Comparison of ENCODE assay signal across 22 cellular contexts in the genomic region with DNA sequence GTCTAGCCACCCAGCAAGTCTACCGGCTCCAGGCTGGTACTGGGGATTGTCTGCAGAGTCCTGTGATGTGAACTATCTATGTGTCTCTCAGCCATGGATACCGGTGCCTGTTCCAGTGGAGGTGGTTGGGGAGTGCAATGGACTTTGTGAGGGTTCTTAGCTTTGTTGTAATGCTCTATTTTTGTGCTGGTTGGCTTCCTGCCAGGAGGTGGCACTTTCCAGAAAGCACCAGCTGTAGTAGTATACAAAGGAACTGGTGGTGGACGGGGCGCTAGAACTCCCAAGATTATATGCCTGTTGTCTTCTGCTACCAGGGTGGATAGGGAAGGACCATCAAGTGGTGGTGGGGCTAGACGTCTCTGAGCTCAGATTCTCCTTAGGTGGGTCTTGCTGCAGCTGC.
DNase-seq lines count a peak whose midpoint lies in the region; ATAC-seq and TF ChIP-seq lines count a peak whose summit lies in the region.
"Had no signal": no experiment of that assay in that cellular context is flagged by ENCODE, and none has a peak within 500 bp of the region (broad histone marks: within the 10 kb centered on the region; RNA-seq: fewer than 3 reads in every experiment).

No MANE protein-coding gene starts in this region.

- TF ChIP-seq POLR2A in spleen (IDR thresholded peaks at IDR 0.05), result no peak

- H3K4me1 ChIP-seq in spleen, result no peaks in the 10 kb centered on the region
- H3K4me1 ChIP-seq: BE2C, BLaER1 had no signal

- H3K4me3 ChIP-seq in spleen, result no peak overlapping the region
- H3K4me3 ChIP-seq: BLaER1, GM12878 had no signal

- no peak for TF ChIP-seq CTCF in spleen (IDR thresholded peaks at IDR 0.05 in 8 of 11, conservative IDR thresholded peaks at IDR 0.05 in 3 of 11)

- H3K27me3 ChIP-seq in spleen (replicated peaks in 1 of 7), result no peaks in the 10 kb centered on the region
- H3K27me3 ChIP-seq: BE2C had no signal

- DNase-seq in Right ventricle myocardium inferior (ENCODE audit: missing footprints) (peak; percentile 7), Right ventricle myocardium superior (no peak), mesenteric fat pad (ENCODE audit: low spot score) (peak; percentile 73), spleen (peak; percentile 11), RKO (ENCODE audit: low spot score) (no peak)
- no peak for DNase-seq in activated naive CD4-positive, alpha-beta T cell treated with Interleukin-2 at 50 U/mL for 16 hours
- DNase-seq: 8988T; ACHN; BE2C; C1 segment of cervical spinal cord; CD4-positive, alpha-beta memory T cell; CD4-positive, CD25-positive, alpha-beta regulatory T cell; CD8-positive, alpha-beta memory T cell; COR-L47; DMS 273 treated with DMSO at 0.1 percent for 48 hours; DMS153; DMS79; DND-41; EL; GDM1 had no signal

- ATAC-seq in Right ventricle myocardium inferior (no peak), Right ventricle myocardium superior (ENCODE audit: poor library complexity) (no peak)
- ATAC-seq: GM12878 had no signal

- WGBS in spleen, 5 donors, result 64 to 92% (median 78%) methylated on average over 5 of the region's 5 CpGs; no CpG with 5 or more reads in 1 of the 5 donors

- no peaks in the 10 kb centered on the region for H3K36me3 ChIP-seq in spleen
- H3K36me3 ChIP-seq: BE2C, BLaER1 had no signal

- intact Hi-C loops in Right ventricle myocardium inferior (cut with DNase I) (no loop called here), Right ventricle myocardium superior (cut with DNase I) (no loop called here), spleen (cut with DNase I; ENCODE audit: low total_unique reads) (no loop called here)

- H3K27ac ChIP-seq in spleen, result no peak overlapping the region
- H3K27ac ChIP-seq: BLaER1 had no signal

- H3K9me3 ChIP-seq in spleen, result peaks cover 0 to 12% (median 0%) of the 10 kb centered on the region in 8 donors
- H3K9me3 ChIP-seq: BE2C had no signal

Comparison
In these comparisons a context has a peak if more than half of its experiments do, and no peak if none do; other contexts are left out.
1. DNase-seq: peak in Right ventricle myocardium inferior (single experiment), mesenteric fat pad (single experiment) and spleen (single experiment); none in Right ventricle myocardium superior (single experiment), RKO (single experiment) and activated naive CD4-positive, alpha-beta T cell treated with Interleukin-2 at 50 U/mL for 16 hours (single experiment).